Comparison of ENCODE assay signal across 11 cellular contexts in genomic region chr12:62261876-62262275, GRCh38. TPM values are rescaled to one million over a fixed set of nuclear protein-coding genes. Genes with fewer than 3 reads are reported as not detected.
DNase-seq lines count a peak whose midpoint lies in the region; ATAC-seq and TF ChIP-seq lines count a peak whose summit lies in the region.
"Had no signal": no experiment of that assay in that cellular context is flagged by ENCODE, and none has a peak within 500 bp of the region (broad histone marks: within the 10 kb centered on the region; RNA-seq: fewer than 3 reads in every experiment).

No MANE protein-coding gene starts in this region.

- POLR2A ChIA-PET in activated B cell treated with CpG ODN at 0.5 μM for 24 hours (lab: Charles Lee), result no interaction called here

- no peak for TF ChIP-seq CTCF in activated B cell treated with CpG ODN at 0.5 μM for 24 hours (IDR thresholded peaks at IDR 0.05)
- no peak for TF ChIP-seq CTCF in glutamatergic neuron (IDR thresholded peaks at IDR 0.05; ENCODE audit: partially characterized antibody, unreplicated experiment)

- DNase-seq in activated T-cell treated with anti-CD3 and anti-CD28 coated beads, Interleukin-2, amount 50 U/mL, for 24 hours, result no peak
- DNase-seq in activated T-cell treated with anti-CD3 and anti-CD28 coated beads, Interleukin-2, amount 50 U/mL, for 1 hour, result no peak
- no peak for DNase-seq in activated B cell treated with CpG ODN at 0.5 μM for 24 hours
- no peak for DNase-seq in glutamatergic neuron
- no peak for DNase-seq in midbrain (lab: John Stamatoyannopoulos, UW)
- DNase-seq in AG08395 (ENCODE audit: low spot score), result no peak
- DNase-seq in T-helper 9 cell, result no peak
- DNase-seq: foreskin keratinocyte, NCI-H748 treated with DMSO at 0.1 percent for 48 hours, substantia nigra had no signal

- H3K9me3 Mint-ChIP-seq in activated T-cell treated with anti-CD3 and anti-CD28 coated beads, Interleukin-2, amount 50 U/mL, for 24 hours, result no peaks in the 10 kb centered on the region
- H3K9me3 Mint-ChIP-seq in activated B cell treated with CpG ODN at 0.5 μM for 24 hours (no peaks in the 10 kb centered on the region), glutamatergic neuron (ENCODE audit: unreplicated experiment) (peaks cover 10% of the 10 kb centered on the region)
- H3K9me3 Mint-ChIP-seq in stimulated activated memory B cell treated with anti-CD40 and anti-IgM and Interleukin-4, amounts not matched to agents 10 μg/mL and 1 μg/mL and 100 μg/mL, for 72 hours, result no peaks in the 10 kb centered on the region

- peaks cover 53% of the 10 kb centered on the region for H3K36me3 Mint-ChIP-seq in activated T-cell treated with anti-CD3 and anti-CD28 coated beads, Interleukin-2, amount 50 U/mL, for 24 hours (ENCODE audit: low read depth)
- H3K36me3 Mint-ChIP-seq in activated B cell treated with CpG ODN at 0.5 μM for 24 hours (ENCODE audit: low read depth) (peaks cover 21% of the 10 kb centered on the region), glutamatergic neuron (ENCODE audit: unreplicated experiment) (no peaks in the 10 kb centered on the region)
- H3K36me3 Mint-ChIP-seq in stimulated activated memory B cell treated with anti-CD40 and anti-IgM and Interleukin-4, amounts not matched to agents 10 μg/mL and 1 μg/mL and 100 μg/mL, for 72 hours, result no peaks in the 10 kb centered on the region

- H3K27ac Mint-ChIP-seq in activated T-cell treated with anti-CD3 and anti-CD28 coated beads, Interleukin-2, amount 50 U/mL, for 24 hours, result peak overlapping the region; percentile 100
- peak overlapping the region; percentile 75 for H3K27ac Mint-ChIP-seq in activated B cell treated with CpG ODN at 0.5 μM for 24 hours
- no peak overlapping the region for H3K27ac Mint-ChIP-seq in glutamatergic neuron (ENCODE audit: unreplicated experiment)
- H3K27ac Mint-ChIP-seq in stimulated activated memory B cell treated with anti-CD40 and anti-IgM and Interleukin-4, amounts not matched to agents 10 μg/mL and 1 μg/mL and 100 μg/mL, for 72 hours, result peak overlapping the region; percentile 96

- CTCF ChIA-PET in activated B cell treated with CpG ODN at 0.5 μM for 24 hours (lab: Charles Lee), result no interaction called here

- H3K4me1 Mint-ChIP-seq in activated T-cell treated with anti-CD3 and anti-CD28 coated beads, Interleukin-2, amount 50 U/mL, for 24 hours (ENCODE audit: low read depth), result peaks cover 68% of the 10 kb centered on the region
- peaks cover 66% of the 10 kb centered on the region for H3K4me1 Mint-ChIP-seq in activated B cell treated with CpG ODN at 0.5 μM for 24 hours
- peaks cover 9% of the 10 kb centered on the region for H3K4me1 Mint-ChIP-seq in glutamatergic neuron (ENCODE audit: low read depth, unreplicated experiment)
- peaks cover 46% of the 10 kb centered on the region for H3K4me1 Mint-ChIP-seq in stimulated activated memory B cell treated with anti-CD40 and anti-IgM and Interleukin-4, amounts not matched to agents 10 μg/mL and 1 μg/mL and 100 μg/mL, for 72 hours

- H3K27me3 Mint-ChIP-seq in activated T-cell treated with anti-CD3 and anti-CD28 coated beads, Interleukin-2, amount 50 U/mL, for 24 hours, result no peaks in the 10 kb centered on the region
- no peaks in the 10 kb centered on the region for H3K27me3 Mint-ChIP-seq in activated B cell treated with CpG ODN at 0.5 μM for 24 hours
- H3K27me3 Mint-ChIP-seq in glutamatergic neuron (ENCODE audit: unreplicated experiment), result peaks cover 5% of the 10 kb centered on the region
- no peaks in the 10 kb centered on the region for H3K27me3 Mint-ChIP-seq in stimulated activated memory B cell treated with anti-CD40 and anti-IgM and Interleukin-4, amounts not matched to agents 10 μg/mL and 1 μg/mL and 100 μg/mL, for 72 hours

- H3K4me3 Mint-ChIP-seq in activated T-cell treated with anti-CD3 and anti-CD28 coated beads, Interleukin-2, amount 50 U/mL, for 24 hours, result peak overlapping the region; percentile 97
- peak overlapping the region; percentile 100 for H3K4me3 Mint-ChIP-seq in activated B cell treated with CpG ODN at 0.5 μM for 24 hours
- peak overlapping the region; percentile 79 for H3K4me3 Mint-ChIP-seq in glutamatergic neuron (ENCODE audit: unreplicated experiment)
- H3K4me3 Mint-ChIP-seq in stimulated activated memory B cell treated with anti-CD40 and anti-IgM and Interleukin-4, amounts not matched to agents 10 μg/mL and 1 μg/mL and 100 μg/mL, for 72 hours, result peak overlapping the region; percentile 72

- no peak for ATAC-seq in activated B cell treated with CpG ODN at 0.5 μM for 24 hours (ENCODE audit: low read depth)
- ATAC-seq in stimulated activated memory B cell treated with anti-CD40 and anti-IgM and Interleukin-4, amounts not matched to agents 10 μg/mL and 1 μg/mL and 100 μg/mL, for 72 hours, result no peak
- ATAC-seq: foreskin keratinocyte had no signal

- intact Hi-C loops in activated B cell treated with CpG ODN at 0.5 μM for 24 hours (cut with micrococcal nuclease), result loop anchor here (2.0 to 10.0 kb wide), 6 partner anchors 23 to 1517 kb away; partner anchors contain the start of gene RXYLT1

RNA-seq across cellular contexts. Expression of gene USP15, which starts 1.7 kb away (rescaled TPM):
- 122 and 150 TPM in 2 replicates for total RNA-seq in activated B cell treated with CpG ODN at 0.5 μM for 24 hours
- 74.4 TPM for total RNA-seq in glutamatergic neuron (ENCODE audit: unreplicated experiment)
